Comparison of ENCODE assay signal across 1 cellular context in the genomic region with DNA sequence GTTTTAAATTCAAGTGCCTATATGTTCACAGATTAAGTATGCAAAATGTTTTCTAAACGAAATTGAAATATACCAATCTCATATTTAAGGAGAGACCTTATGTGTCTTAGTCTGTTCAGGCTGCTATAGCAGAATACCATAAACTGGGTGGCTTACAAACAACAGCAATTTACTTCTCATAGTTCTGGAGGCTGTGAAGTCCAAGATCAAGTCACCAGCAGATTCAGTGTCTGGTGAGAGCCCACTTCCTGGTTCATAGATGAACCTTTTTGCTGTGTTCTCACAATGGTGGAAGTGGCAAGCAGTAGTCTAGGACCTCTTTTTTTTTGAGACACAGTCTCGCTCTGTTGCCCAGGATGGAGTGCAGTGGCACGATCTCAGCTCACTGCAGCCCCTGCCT.
TF ChIP-seq lines count a peak whose summit lies in the region.

No MANE protein-coding gene starts in this region.

TF ChIP-seq in IMR-90, 13 proteins besides CTCF, POLR2A, EP300 and RAD21:
- TF ChIP-seq NFE2L2 (IDR thresholded peaks at IDR 0.05; ENCODE audit: low read depth, low read length) (no peak), FOS (IDR thresholded peaks at IDR 0.05; ENCODE audit: low read depth, low read length) (no peak), RFX5 (IDR thresholded peaks at IDR 0.05; ENCODE audit: low read depth, low read length) (no peak)
- TF ChIP-seq, protein P1, sequence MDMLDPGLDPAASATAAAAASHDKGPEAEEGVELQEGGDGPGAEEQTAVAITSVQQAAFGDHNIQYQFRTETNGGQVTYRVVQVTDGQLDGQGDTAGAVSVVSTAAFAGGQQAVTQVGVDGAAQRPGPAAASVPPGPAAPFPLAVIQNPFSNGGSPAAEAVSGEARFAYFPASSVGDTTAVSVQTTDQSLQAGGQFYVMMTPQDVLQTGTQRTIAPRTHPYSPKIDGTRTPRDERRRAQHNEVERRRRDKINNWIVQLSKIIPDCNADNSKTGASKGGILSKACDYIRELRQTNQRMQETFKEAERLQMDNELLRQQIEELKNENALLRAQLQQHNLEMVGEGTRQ (IDR thresholded peaks at IDR 0.05; ENCODE audit: low read depth, low read length): no peak
- TF ChIP-seq, protein P2, sequence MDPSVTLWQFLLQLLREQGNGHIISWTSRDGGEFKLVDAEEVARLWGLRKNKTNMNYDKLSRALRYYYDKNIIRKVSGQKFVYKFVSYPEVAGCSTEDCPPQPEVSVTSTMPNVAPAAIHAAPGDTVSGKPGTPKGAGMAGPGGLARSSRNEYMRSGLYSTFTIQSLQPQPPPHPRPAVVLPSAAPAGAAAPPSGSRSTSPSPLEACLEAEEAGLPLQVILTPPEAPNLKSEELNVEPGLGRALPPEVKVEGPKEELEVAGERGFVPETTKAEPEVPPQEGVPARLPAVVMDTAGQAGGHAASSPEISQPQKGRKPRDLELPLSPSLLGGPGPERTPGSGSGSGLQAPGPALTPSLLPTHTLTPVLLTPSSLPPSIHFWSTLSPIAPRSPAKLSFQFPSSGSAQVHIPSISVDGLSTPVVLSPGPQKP (IDR thresholded peaks at IDR 0.05; ENCODE audit: borderline replicate concordance, low read depth, low read length): no peak
